In genomic region chr10:116747325-116747724, GRCh38 we compare ENCODE assay signal across 15 cellular contexts. TPM values are rescaled to one million over a fixed set of nuclear protein-coding genes. Genes with fewer than 3 reads are reported as not detected.
DNase-seq lines count a peak whose midpoint lies in the region; ATAC-seq and TF ChIP-seq lines count a peak whose summit lies in the region.
"Had no signal": no experiment of that assay in that cellular context is flagged by ENCODE, and none has a peak within 500 bp of the region (broad histone marks: within the 10 kb centered on the region; RNA-seq: fewer than 3 reads in every experiment).

No MANE protein-coding gene starts in this region.

- H3K27ac Mint-ChIP-seq in neural crest cell (ENCODE audit: unreplicated experiment) = no peak overlapping the region
- H3K27ac Mint-ChIP-seq: B cell; CD8-positive, alpha-beta T cell; HFFc6 had no signal

- dilution Hi-C loops in mammary epithelial cell (cut with HindIII; ENCODE audit: low sequenced_read_pairs) = no loop called here

- no peak overlapping the region for H3K9ac ChIP-seq in Karpas-422 (ENCODE audit: low read length)
- no peak overlapping the region for H3K9ac ChIP-seq in mammary epithelial cell (ENCODE audit: insufficient read depth, low read length)
- H3K9ac ChIP-seq: BLaER1 treated with 17β-estradiol and CSF1 and Interleukin-3, amounts not matched to agents 10 nM and 100 nM had no signal

- TF ChIP-seq CTCF in RWPE1 (conservative IDR thresholded peaks at IDR 0.05; ENCODE audit: low read depth) (no peak), neural crest cell (conservative IDR thresholded peaks at IDR 0.05) (no peak), mammary epithelial cell (conservative IDR thresholded peaks at IDR 0.05 in 1 of 2, IDR thresholded peaks at IDR 0.05 in 1 of 2; ENCODE audit: extremely low read depth in 1 of 2, insufficient read depth in 1 of 2, low read depth in 1 of 2, low read length in 2 of 2) (no peak)

- H2AFZ ChIP-seq in Karpas-422 (ENCODE audit: low read length) (no peak overlapping the region), mammary epithelial cell (ENCODE audit: low read depth, low read length) (no peak overlapping the region)

- H3K9me3 Mint-ChIP-seq in neural crest cell = peaks cover 4% of the 10 kb centered on the region
- H3K9me3 Mint-ChIP-seq: CD8-positive, alpha-beta T cell; HFFc6 had no signal

- WGBS in mammary epithelial cell (ENCODE audit: low coverage, missing lambda C conversion rate) = 79% methylated on average over 7 of the region's 7 CpGs

- no peak for ATAC-seq in GM18870 (IDR thresholded peaks at IDR 0.05; ENCODE audit: unreplicated experiment)
- ATAC-seq: CD8-positive, alpha-beta T cell had no signal

- peak overlapping the region; percentile 28 for H3K4me3 Mint-ChIP-seq in neural crest cell
- H3K4me3 Mint-ChIP-seq: B cell; CD8-positive, alpha-beta T cell; HFFc6 had no signal

- no TSS peak for BruUV-seq in mammary epithelial cell (replicated peaks; lab: Mats Ljungman, UMichigan)

- H3K79me2 ChIP-seq in Karpas-422 (ENCODE audit: low read length) (no peaks in the 10 kb centered on the region), mammary epithelial cell (ENCODE audit: insufficient read depth, low read length) (no peaks in the 10 kb centered on the region)

- H4K20me1 ChIP-seq in Karpas-422 (ENCODE audit: insufficient read depth, low read depth, low read length) (no peaks in the 10 kb centered on the region), mammary epithelial cell (ENCODE audit: insufficient read depth, low read length) (no peaks in the 10 kb centered on the region)

- no peak for DNase-seq in RWPE1 (ENCODE audit: low spot score)
- DNase-seq in neural crest cell (ENCODE audit: low read depth, low spot score) = no peak
- DNase-seq in DMS53 (lab: John Stamatoyannopoulos, UW) = no peak
- no peak for DNase-seq in Karpas-422
- DNase-seq in mammary epithelial cell = no peak
- DNase-seq: CD8-positive, alpha-beta T cell; COR-L47; DMS 273 treated with DMSO at 0.1 percent for 48 hours; GOT3; H7 had no signal

- H3K36me3 Mint-ChIP-seq in neural crest cell (ENCODE audit: low read depth) = no peaks in the 10 kb centered on the region
- H3K36me3 Mint-ChIP-seq: CD8-positive, alpha-beta T cell had no signal

- POLR2A ChIA-PET in RWPE1 (lab: Yijun Ruan, JAX; ENCODE audit: low non-redundant PET) = no interaction called here

- H3K9me2 ChIP-seq in Karpas-422 (replicated peaks; ENCODE audit: insufficient read depth, low read length) = no peaks in the 10 kb centered on the region

- TF ChIP-seq RAD21 in Ishikawa (IDR thresholded peaks at IDR 0.05; ENCODE audit: low read depth) = no peak

- H3K27me3 ChIP-seq in Karpas-422 (ENCODE audit: low read length) (no peaks in the 10 kb centered on the region), mammary epithelial cell (ENCODE audit: insufficient read depth, low read length) (no peaks in the 10 kb centered on the region)

- in situ Hi-C loops in mammary epithelial cell (cut with MboI; ENCODE audit: low sequenced_read_pairs in 2 of 2) = no loop called here

- H3K9me3 ChIP-seq in Karpas-422 (ENCODE audit: low read length) (no peaks in the 10 kb centered on the region), mammary epithelial cell (replicated peaks; ENCODE audit: insufficient read depth, low read length) (no peaks in the 10 kb centered on the region)

- no peaks in the 10 kb centered on the region for H3K36me3 ChIP-seq in Karpas-422 (ENCODE audit: insufficient read depth, low read length)
- H3K36me3 ChIP-seq in mammary epithelial cell (ENCODE audit: insufficient read depth, low read length) = no peaks in the 10 kb centered on the region
- H3K36me3 ChIP-seq: BLaER1 treated with 17β-estradiol and CSF1 and Interleukin-3, amounts not matched to agents 10 nM and 100 nM had no signal

- H3K4me1 Mint-ChIP-seq in neural crest cell = peaks cover 19% of the 10 kb centered on the region

- TF ChIP-seq EP300 in Ishikawa (IDR thresholded peaks at IDR 0.05; ENCODE audit: borderline replicate concordance) = no peak

- no peak overlapping the region for H3K4me2 ChIP-seq in Karpas-422 (ENCODE audit: low read depth, low read length, poor library complexity, severe bottlenecking)
- H3K4me2 ChIP-seq in mammary epithelial cell (ENCODE audit: insufficient read depth, low read depth, low read length) = no peak overlapping the region
- H3K4me2 ChIP-seq: BLaER1 treated with 17β-estradiol and CSF1 and Interleukin-3, amounts not matched to agents 10 nM and 100 nM had no signal

- H3K4me3 ChIP-seq in Karpas-422 (ENCODE audit: low read length) (no peak overlapping the region), mammary epithelial cell (replicated peaks in 1 of 3; ENCODE audit: insufficient read depth in 1 of 3, low read depth in 2 of 3, low read length in 3 of 3) (no peak overlapping the region)
- H3K4me3 ChIP-seq: BLaER1 treated with 17β-estradiol and CSF1 and Interleukin-3, amounts not matched to agents 10 nM and 100 nM had no signal

- H3K27me3 Mint-ChIP-seq in neural crest cell (ENCODE audit: low read depth) = peaks cover 22% of the 10 kb centered on the region

- intact Hi-C loops in mammary epithelial cell (cut with micrococcal nuclease) = no loop called here

- H3K4me1 ChIP-seq in Karpas-422 (ENCODE audit: low read length) (no peaks in the 10 kb centered on the region), mammary epithelial cell (ENCODE audit: insufficient read depth, low read length) (peaks cover 24% of the 10 kb centered on the region)

- H3K27ac ChIP-seq in RWPE1 = peak overlapping the region; percentile 82
- H3K27ac ChIP-seq in Karpas-422 (ENCODE audit: low read length) = no peak overlapping the region
- no peak overlapping the region for H3K27ac ChIP-seq in mammary epithelial cell (ENCODE audit: insufficient read depth, low read depth, low read length)
- H3K27ac ChIP-seq: BLaER1 treated with 17β-estradiol and CSF1 and Interleukin-3, amounts not matched to agents 10 nM and 100 nM had no signal

- CTCF ChIA-PET in RWPE1 (lab: Yijun Ruan, JAX) (interaction anchor here (1.2 kb wide), 1 partner anchor 40 kb away, joined by 3 read pairs; no protein-coding TSS in a partner anchor), mammary epithelial cell (lab: Charles Lee; ENCODE audit: low non-redundant PET) (no interaction called here)

TF ChIP-seq in Ishikawa, 13 proteins besides CTCF, POLR2A, EP300 and RAD21:
- TF ChIP-seq, protein P1, sequence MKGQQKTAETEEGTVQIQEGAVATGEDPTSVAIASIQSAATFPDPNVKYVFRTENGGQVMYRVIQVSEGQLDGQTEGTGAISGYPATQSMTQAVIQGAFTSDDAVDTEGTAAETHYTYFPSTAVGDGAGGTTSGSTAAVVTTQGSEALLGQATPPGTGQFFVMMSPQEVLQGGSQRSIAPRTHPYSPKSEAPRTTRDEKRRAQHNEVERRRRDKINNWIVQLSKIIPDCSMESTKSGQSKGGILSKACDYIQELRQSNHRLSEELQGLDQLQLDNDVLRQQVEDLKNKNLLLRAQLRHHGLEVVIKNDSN (IDR thresholded peaks at IDR 0.05) = peak; percentile 54; the same call in 1 of the 2 replicates
- TF ChIP-seq, protein P2, sequence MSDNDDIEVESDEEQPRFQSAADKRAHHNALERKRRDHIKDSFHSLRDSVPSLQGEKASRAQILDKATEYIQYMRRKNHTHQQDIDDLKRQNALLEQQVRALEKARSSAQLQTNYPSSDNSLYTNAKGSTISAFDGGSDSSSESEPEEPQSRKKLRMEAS (IDR thresholded peaks at IDR 0.05) = no peak

RNA-seq across cellular contexts. Expression of gene HSPA12A, which starts 5.0 kb away (rescaled TPM):
- total RNA-seq in neural crest cell (7.4 and 7.6 TPM in 2 replicates), mammary epithelial cell (10 to 100 TPM; 10.8 to 10.9 TPM)
- total RNA-seq in Karpas-422 (2014; rRNA removed; shearing (Covaris generic); ENCODE audit: low replicate concordance) = 0.07 TPM in 2 replicates
- 5.9 TPM for polyA plus RNA-seq in mammary epithelial cell
- 29.3 TPM for polyA minus RNA-seq in mammary epithelial cell
